Comparison of ENCODE assay signal across 28 cellular contexts in genomic region chr2:109176928-109177327, GRCh38. TPM values are rescaled to one million over a fixed set of nuclear protein-coding genes. Genes with fewer than 3 reads are reported as not detected.
DNase-seq lines count a peak whose midpoint lies in the region; ATAC-seq, FAIRE-seq and TF ChIP-seq lines count a peak whose summit lies in the region.
"Had no signal": no experiment of that assay in that cellular context is flagged by ENCODE, and none has a peak within 500 bp of the region (broad histone marks: within the 10 kb centered on the region; RNA-seq: fewer than 3 reads in every experiment).

No MANE protein-coding gene starts in this region.

- in situ Hi-C loops in K562 (cut with MboI), result no loop called here

- no peak overlapping the region; the same call in 1 of the 2 replicates for H3K4me2 ChIP-seq in K562 (ENCODE audit: insufficient read depth, low read length)
- H3K4me2 ChIP-seq: smooth muscle cell had no signal

- WGBS in K562 (ENCODE audit: insufficient coverage, low coverage, missing lambda C conversion rate), result 0% methylated on average over 2 of the region's 2 CpGs
- WGBS in thyroid gland, 2 donors, result 90 to 91% methylated on average over 2 of the region's 2 CpGs

- peaks cover 8 to 23% of the 10 kb centered on the region in 2 experiments; a peak in 4 of 5 replicates for H3K27me3 ChIP-seq in K562 (ENCODE audit: control insufficient read depth in 2 of 2, insufficient read depth in 2 of 2, low read length in 2 of 2)
- H3K27me3 ChIP-seq in thyroid gland, result no peaks in the 10 kb centered on the region
- H3K27me3 ChIP-seq: ovary had no signal

- peaks cover 14% of the 10 kb centered on the region; the same call in 1 of the 2 replicates for H4K20me1 ChIP-seq in K562 (replicated peaks; ENCODE audit: control insufficient read depth, insufficient read depth, low read length)

- H3K4me3 ChIP-seq in K562 (no peak overlapping the region), thyroid gland (replicated peaks in 1 of 3) (no peak overlapping the region)
- H3K4me3 ChIP-seq: mucosa of descending colon, ovary, smooth muscle cell had no signal

- H3K79me2 ChIP-seq in K562 (ENCODE audit: control insufficient read depth, insufficient read depth, low read length), result no peaks in the 10 kb centered on the region

- no peak overlapping the region for H2AFZ ChIP-seq in K562 (ENCODE audit: low read depth, low read length)

- intact Hi-C loops in K562 (cut with micrococcal nuclease) (no loop called here), thyroid gland (cut with DNase I) (no loop called here)

- H3K27ac ChIP-seq in K562 (ENCODE audit: extremely low read depth, low read depth, low read length) (no peak overlapping the region), thyroid gland (no peak overlapping the region)
- H3K27ac ChIP-seq: ovary had no signal

- FAIRE-seq in K562 (lab: Jason Lieb, UNC), result no peak
- FAIRE-seq: islet of Langerhans, TTC549 had no signal

- CTCF ChIA-PET in K562 (lab: Yijun Ruan, JAX; ENCODE audit: low intra/inter-chr PET ratio), result no interaction called here

- POLR2A ChIA-PET in K562 (lab: Yijun Ruan, JAX), result interaction anchor here (0.6 kb wide), 2 partner anchors 80 to 199 kb away, joined by 3 to 4 read pairs; no protein-coding TSS in a partner anchor

- H3K9ac ChIP-seq in K562 (ENCODE audit: insufficient read depth in 1 of 2, low read depth in 2 of 2, low read length in 2 of 2), result no peak overlapping the region

- H3K36me3 ChIP-seq in K562 (ENCODE audit: control insufficient read depth, insufficient read depth, low read length), result no peaks in the 10 kb centered on the region
- H3K36me3 ChIP-seq in thyroid gland, result no peaks in the 10 kb centered on the region
- H3K36me3 ChIP-seq: ovary had no signal

- DNase-seq in DMS53 (lab: John Stamatoyannopoulos, UW), result peak; percentile 66
- DNase-seq in NCI-H82 treated with DMSO at 0.1 percent for 48 hours (lab: John Stamatoyannopoulos, UW; ENCODE audit: unreplicated experiment), result peak; percentile 7
- peak in 2 of 4 experiments; percentile 17 to 32 for DNase-seq in K562 (ENCODE audit: extremely low read depth in 1 of 4, low spot score in 3 of 4)
- peak; percentile 28 for DNase-seq in mesenteric fat pad (ENCODE audit: low spot score)
- no peak for DNase-seq in SIG-M5 (lab: John Stamatoyannopoulos, UW)
- no peak for DNase-seq in thyroid gland
- DNase-seq in amniotic stem cell (lab: John Stamatoyannopoulos, UW), result no peak
- DNase-seq: ACHN; activated CD4-positive, alpha-beta T cell treated with anti-CD3 and anti-CD28 coated beads for 4 hours; activated effector memory CD4-positive, alpha-beta T cell treated with Interleukin-2 at 50 U/mL for 16 hours; activated naive CD8-positive, alpha-beta T cell treated with anti-CD3 and anti-CD28 coated beads for 36 hours; activated T-cell treated with anti-CD3 and anti-CD28 coated beads for 4 hours; DND-41; mucosa of descending colon; NCI-H1417 treated with DMSO at 0.1 percent for 48 hours; NCI-H2081; NK-92 treated with Interleukin-12 subunit alpha and Interleukin-12 subunit beta, amount 100 ng/mL, for 24 hours; ovary; retina; stimulated activated CD4-positive, alpha-beta T cell treated with anti-CD3 and anti-CD28 coated beads, Interleukin-1b, Interleukin-23, amount 100 ng/mL, for 48 hours; trophoblast cell had no signal

- no peak for TF ChIP-seq CTCF in K562 (IDR thresholded peaks at IDR 0.05 in 2 of 3, conservative IDR thresholded peaks at IDR 0.05 in 1 of 3; ENCODE audit: insufficient read depth in 2 of 3, low read depth in 1 of 3, low read length in 3 of 3)
- no peak for TF ChIP-seq CTCF in thyroid gland (IDR thresholded peaks at IDR 0.05)

- no TSS peak for BruUV-seq in K562 (replicated peaks; lab: Mats Ljungman, UMichigan)

- peaks cover 0 to 3% of the 10 kb centered on the region in 2 experiments; a peak in 3 of 5 replicates for H3K4me1 ChIP-seq in K562 (replicated peaks in 1 of 2; ENCODE audit: control insufficient read depth in 2 of 2, insufficient read depth in 2 of 2, low read length in 2 of 2)
- peaks cover 14 to 25% of the 10 kb centered on the region in 2 donors for H3K4me1 ChIP-seq in thyroid gland

- TF ChIP-seq RAD21 in K562 (CRISPR knock-in tag; conservative IDR thresholded peaks at IDR 0.05 in 1 of 2, IDR thresholded peaks at IDR 0.05 in 1 of 2), result no peak

- no peak for TF ChIP-seq POLR2A in K562 (conservative IDR thresholded peaks at IDR 0.05)
- no peak for TF ChIP-seq POLR2A in thyroid gland (IDR thresholded peaks at IDR 0.05)

- no peaks in the 10 kb centered on the region for H3K9me1 ChIP-seq in K562 (ENCODE audit: control insufficient read depth, insufficient read depth, low read length)

- H3K9me3 ChIP-seq in K562 (replicated peaks; ENCODE audit: control insufficient read depth, insufficient read depth, low read depth, low read length), result no peaks in the 10 kb centered on the region
- no peaks in the 10 kb centered on the region for H3K9me3 ChIP-seq in thyroid gland
- H3K9me3 ChIP-seq: mucosa of descending colon, ovary had no signal

- no peak; the same call in 1 of the 2 replicates for TF ChIP-seq EP300 in K562 (IDR thresholded peaks at IDR 0.05; ENCODE audit: low read length)

- ATAC-seq in K562 (peak; percentile 66), HG03175 (IDR thresholded peaks at IDR 0.05; ENCODE audit: unreplicated experiment) (no peak)
- ATAC-seq: HCT116; mucosa of descending colon; natural killer cell treated with Interleukin-12 subunit alpha and Interleukin-12 subunit beta and Interleukin-15 and Interleukin-18, amount 100 ng/mL, for 72 hours; Panc1 had no signal

TF ChIP-seq in K562, 482 proteins besides CTCF, POLR2A, EP300 and RAD21 (continues in another document):
- TF ChIP-seq ARID1B (IDR thresholded peaks at IDR 0.05) (peak; percentile 90), PML (IDR thresholded peaks at IDR 0.05; ENCODE audit: low read length) (peak; percentile 58; the same call in 1 of the 2 replicates), HDAC3 (IDR thresholded peaks at IDR 0.05; ENCODE audit: borderline replicate concordance, partially characterized antibody) (peak; percentile 37), TOE1 (IDR thresholded peaks at IDR 0.05; ENCODE audit: borderline replicate concordance) (no peak), TOE1 (CRISPR knock-in tag; IDR thresholded peaks at IDR 0.05; ENCODE audit: borderline replicate concordance, low read depth) (no peak)

RNA-seq across cellular contexts. Expression of gene SH3RF3, which starts 47.9 kb away (rescaled TPM):
- not detected in 2 replicates for total RNA-seq in K562 (2011; cell fraction: chromatin; rRNA removed; ENCODE audit: low replicate concordance)
- total RNA-seq in K562 (2011; cell fraction: nucleolus; rRNA removed), result not detected in 2 replicates
- not detected in 2 replicates for total RNA-seq in K562 (2011; cell fraction: nucleoplasm; rRNA removed)
- total RNA-seq in K562 (2014; rRNA removed), result not detected in 2 replicates
- total RNA-seq in K562 (2014; rRNA removed; fragmentation: Illumina TruSeq; extraction: Trizol), result not detected in 2 replicates
- total RNA-seq in K562 (2015; rRNA removed; fragmentation: Illumina TruSeq; extraction: Trizol), result not detected in 2 replicates
- total RNA-seq in K562 (2021), result 0.02 TPM in 2 replicates
- polyA plus RNA-seq in K562 (2011; rRNA removed), result not detected in 2 replicates
- polyA plus RNA-seq in K562 (2011; cell fraction: cytosol; rRNA removed), result not detected in 2 replicates
- polyA plus RNA-seq in K562 (2011; cell fraction: nucleus; rRNA removed), result not detected in 2 replicates
- polyA plus RNA-seq in K562 (2012), result 0.28 TPM in 1 of 2 replicates, not detected in the other
- polyA plus RNA-seq in K562 (2014; fragmentation: Illumina TruSeq; extraction: Trizol), result not detected in 2 replicates
- not detected for polyA plus RNA-seq in K562 (2014; fragmentation: Nextera tagmentation; extraction: Ambion mirVana)
- polyA plus RNA-seq in K562 (2014; rRNA removed), result not detected in 2 replicates
- not detected in 2 replicates for polyA minus RNA-seq in K562 (2011; rRNA and poly(A)+ RNA removed)
- not detected in 2 replicates for polyA minus RNA-seq in K562 (2011; cell fraction: cytosol; rRNA and poly(A)+ RNA removed)
- not detected in 2 replicates for polyA minus RNA-seq in K562 (2011; cell fraction: nucleus; rRNA and poly(A)+ RNA removed)
- total RNA-seq in mesenteric fat pad, result 20.4 TPM
- total RNA-seq in thyroid gland, result 1 to 10 TPM; 2.1 to 7.4 (median 2.8) TPM

Comparison
In these comparisons a context has a peak if more than half of its experiments do, and no peak if none do; other contexts are left out.
1. DNase-seq: peak in DMS53 (single experiment), NCI-H82 treated with DMSO at 0.1 percent for 48 hours (single experiment) and mesenteric fat pad (single experiment); none in SIG-M5 (single experiment), thyroid gland (0 of 2) and amniotic stem cell (single experiment).